Comparison of ENCODE assay signal across 1 cellular context in the genomic region with DNA sequence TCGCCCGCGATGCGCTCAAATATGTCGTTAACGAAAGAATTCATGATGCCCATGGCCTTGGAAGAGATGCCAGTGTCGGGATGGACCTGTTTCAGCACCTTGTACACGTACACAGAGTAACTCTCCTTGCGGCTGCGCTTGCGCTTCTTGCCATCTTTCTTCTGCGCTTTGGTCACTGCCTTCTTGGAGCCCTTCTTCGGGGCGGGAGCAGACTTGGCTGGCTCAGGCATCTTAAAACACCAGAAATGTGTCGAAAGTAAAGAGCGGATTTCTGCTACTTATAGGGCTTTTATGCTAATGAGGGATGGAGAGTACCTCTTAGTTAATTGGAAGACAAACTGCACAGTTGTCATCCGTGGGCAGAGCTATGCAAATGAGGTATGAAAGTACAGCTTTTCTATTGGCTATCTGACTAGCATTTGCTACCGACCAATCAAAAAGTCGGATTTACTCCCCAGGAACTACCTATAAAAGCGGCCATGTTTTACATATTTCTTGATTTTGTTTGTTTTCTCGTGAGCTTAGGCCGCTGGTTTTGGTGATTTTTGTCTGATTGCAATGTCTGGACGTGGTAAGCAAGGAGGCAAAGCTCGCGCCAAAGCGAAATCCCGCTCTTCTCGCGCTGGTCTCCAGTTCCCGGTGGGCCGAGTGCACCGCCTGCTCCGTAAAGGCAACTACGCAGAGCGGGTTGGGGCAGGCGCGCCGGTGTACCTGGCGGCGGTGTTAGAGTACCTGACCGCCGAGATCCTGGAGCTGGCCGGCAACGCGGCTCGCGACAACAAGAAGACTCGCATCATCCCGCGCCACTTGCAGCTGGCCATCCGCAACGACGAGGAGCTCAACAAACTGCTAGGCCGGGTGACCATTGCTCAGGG.
TF ChIP-seq lines count a peak whose summit lies in the region.

No MANE protein-coding gene starts in this region.

TF ChIP-seq in HEK293, 187 proteins besides CTCF, POLR2A, EP300 and RAD21 (continued from another document):
- TF ChIP-seq, protein P1, sequence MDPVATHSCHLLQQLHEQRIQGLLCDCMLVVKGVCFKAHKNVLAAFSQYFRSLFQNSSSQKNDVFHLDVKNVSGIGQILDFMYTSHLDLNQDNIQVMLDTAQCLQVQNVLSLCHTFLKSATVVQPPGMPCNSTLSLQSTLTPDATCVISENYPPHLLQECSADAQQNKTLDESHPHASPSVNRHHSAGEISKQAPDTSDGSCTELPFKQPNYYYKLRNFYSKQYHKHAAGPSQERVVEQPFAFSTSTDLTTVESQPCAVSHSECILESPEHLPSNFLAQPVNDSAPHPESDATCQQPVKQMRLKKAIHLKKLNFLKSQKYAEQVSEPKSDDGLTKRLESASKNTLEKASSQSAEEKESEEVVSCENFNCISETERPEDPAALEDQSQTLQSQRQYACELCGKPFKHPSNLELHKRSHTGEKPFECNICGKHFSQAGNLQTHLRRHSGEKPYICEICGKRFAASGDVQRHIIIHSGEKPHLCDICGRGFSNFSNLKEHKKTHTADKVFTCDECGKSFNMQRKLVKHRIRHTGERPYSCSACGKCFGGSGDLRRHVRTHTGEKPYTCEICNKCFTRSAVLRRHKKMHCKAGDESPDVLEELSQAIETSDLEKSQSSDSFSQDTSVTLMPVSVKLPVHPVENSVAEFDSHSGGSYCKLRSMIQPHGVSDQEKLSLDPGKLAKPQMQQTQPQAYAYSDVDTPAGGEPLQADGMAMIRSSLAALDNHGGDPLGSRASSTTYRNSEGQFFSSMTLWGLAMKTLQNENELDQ (tag by site-specific recombination; IDR thresholded peaks at IDR 0.05; ENCODE audit: low read depth): no peak
- TF ChIP-seq, protein P2, sequence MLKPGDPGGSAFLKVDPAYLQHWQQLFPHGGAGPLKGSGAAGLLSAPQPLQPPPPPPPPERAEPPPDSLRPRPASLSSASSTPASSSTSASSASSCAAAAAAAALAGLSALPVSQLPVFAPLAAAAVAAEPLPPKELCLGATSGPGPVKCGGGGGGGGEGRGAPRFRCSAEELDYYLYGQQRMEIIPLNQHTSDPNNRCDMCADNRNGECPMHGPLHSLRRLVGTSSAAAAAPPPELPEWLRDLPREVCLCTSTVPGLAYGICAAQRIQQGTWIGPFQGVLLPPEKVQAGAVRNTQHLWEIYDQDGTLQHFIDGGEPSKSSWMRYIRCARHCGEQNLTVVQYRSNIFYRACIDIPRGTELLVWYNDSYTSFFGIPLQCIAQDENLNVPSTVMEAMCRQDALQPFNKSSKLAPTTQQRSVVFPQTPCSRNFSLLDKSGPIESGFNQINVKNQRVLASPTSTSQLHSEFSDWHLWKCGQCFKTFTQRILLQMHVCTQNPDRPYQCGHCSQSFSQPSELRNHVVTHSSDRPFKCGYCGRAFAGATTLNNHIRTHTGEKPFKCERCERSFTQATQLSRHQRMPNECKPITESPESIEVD (tag by site-specific recombination; IDR thresholded peaks at IDR 0.05): peak; percentile 74
- TF ChIP-seq ZNF221 (tag by site-specific recombination; IDR thresholded peaks at IDR 0.05; ENCODE audit: borderline replicate concordance) (no peak), ZEB2 (tag by site-specific recombination; IDR thresholded peaks at IDR 0.05) (peak; percentile 42; the same call in 1 of the 2 replicates), ZNF416 (tag by site-specific recombination; IDR thresholded peaks at IDR 0.05) (no peak), ZNF623 (tag by site-specific recombination; IDR thresholded peaks at IDR 0.05) (no peak)
